10 cellular contexts compared by ENCODE assay signal in genomic region chr2:165470351-165470750, GRCh38. TPM values are rescaled to one million over a fixed set of nuclear protein-coding genes. Genes with fewer than 3 reads are reported as not detected.
DNase-seq lines count a peak whose midpoint lies in the region; ATAC-seq and TF ChIP-seq lines count a peak whose summit lies in the region.
"Had no signal": no experiment of that assay in that cellular context is flagged by ENCODE, and none has a peak within 500 bp of the region (broad histone marks: within the 10 kb centered on the region; RNA-seq: fewer than 3 reads in every experiment).

No MANE protein-coding gene starts in this region.

- DNase-seq in DMS53 (lab: John Stamatoyannopoulos, UW) (peak; percentile 19), DMS53 treated with DMSO at 0.1 percent for 48 hours (lab: John Stamatoyannopoulos, UW; ENCODE audit: unreplicated experiment) (no peak), colonic mucosa (no peak), mesenchymal stem cell (no peak), tibial artery (no peak), NCI-H748 treated with DMSO at 0.1 percent for 48 hours (lab: John Stamatoyannopoulos, UW) (no peak), foreskin keratinocyte (no peak)
- no peak for DNase-seq in stimulated activated CD4-positive, alpha-beta T cell treated with anti-CD3 and anti-CD28 coated beads, Interleukin-4, amount 100 ng/mL, for 4 hours
- DNase-seq: activated T-cell treated with anti-CD3 and anti-CD28 coated beads, Interleukin-2, amount 50 U/mL, for 72 hours; NCI-H1417 treated with DMSO at 0.1 percent for 48 hours had no signal

- H3K9me3 ChIP-seq in colonic mucosa, result no peaks in the 10 kb centered on the region
- no peaks in the 10 kb centered on the region for H3K9me3 ChIP-seq in mesenchymal stem cell (ENCODE audit: control insufficient read depth, low read length)
- no peaks in the 10 kb centered on the region for H3K9me3 ChIP-seq in tibial artery

- no peak overlapping the region for H3K23ac ChIP-seq in mesenchymal stem cell (ENCODE audit: low read length in 2 of 2)

- no peak overlapping the region for H2AFZ ChIP-seq in mesenchymal stem cell (ENCODE audit: low read depth, low read length)

- no peak overlapping the region for H2AK5ac ChIP-seq in mesenchymal stem cell (ENCODE audit: low read length, severe bottlenecking)

- H2BK5ac ChIP-seq in mesenchymal stem cell (ENCODE audit: low read depth, low read length, poor library complexity, severe bottlenecking), result no peak overlapping the region

- H2BK120ac ChIP-seq in mesenchymal stem cell (ENCODE audit: low read depth, low read length), result no peak overlapping the region

- no peak overlapping the region for H2BK12ac ChIP-seq in mesenchymal stem cell (ENCODE audit: low read length in 2 of 2)

- H2BK15ac ChIP-seq in mesenchymal stem cell (ENCODE audit: low read depth, poor library complexity, severe bottlenecking), result no peak overlapping the region

- H4K91ac ChIP-seq in mesenchymal stem cell (ENCODE audit: low read length), result no peak overlapping the region

- intact Hi-C loops in colonic mucosa (cut with DNase I), result no loop called here
- intact Hi-C loops in tibial artery (cut with DNase I; ENCODE audit: low total_unique reads), result no loop called here

- H3K4ac ChIP-seq in mesenchymal stem cell (ENCODE audit: low read depth in 1 of 2, low read length in 2 of 2), result no peak overlapping the region

- no peak overlapping the region for H3K14ac ChIP-seq in mesenchymal stem cell (ENCODE audit: low read length in 2 of 2)

- no peak overlapping the region for H3K27ac ChIP-seq in colonic mucosa
- no peak overlapping the region for H3K27ac ChIP-seq in mesenchymal stem cell (ENCODE audit: low read length, poor library complexity, severe bottlenecking)
- no peak overlapping the region for H3K27ac ChIP-seq in tibial artery
- no peak overlapping the region for H3K27ac ChIP-seq in foreskin keratinocyte

- ATAC-seq in foreskin keratinocyte, result no peak
- ATAC-seq: activated T-cell treated with anti-CD3 and anti-CD28 coated beads, Interleukin-2, amount 50 U/mL, for 72 hours had no signal

- no peak overlapping the region for H3K9ac ChIP-seq in colonic mucosa (ENCODE audit: low read depth in 2 of 2, low read length in 2 of 2)
- peak overlapping the region; percentile 84 for H3K9ac ChIP-seq in mesenchymal stem cell (ENCODE audit: low read length)

- no peak for TF ChIP-seq CTCF in colonic mucosa (IDR thresholded peaks at IDR 0.05)
- TF ChIP-seq CTCF in tibial artery (IDR thresholded peaks at IDR 0.05), result no peak
- TF ChIP-seq CTCF in foreskin keratinocyte (conservative IDR thresholded peaks at IDR 0.05), result no peak

- H3K4me2 ChIP-seq in mesenchymal stem cell (ENCODE audit: low read length, poor library complexity, severe bottlenecking), result no peak overlapping the region

- peak overlapping the region; percentile 40 for H3K4me3 ChIP-seq in colonic mucosa
- peak overlapping the region in 1 of 2 experiments; percentile 77 for H3K4me3 ChIP-seq in mesenchymal stem cell (ENCODE audit: insufficient read depth in 1 of 2, low read depth in 1 of 2, low read length in 2 of 2)
- H3K4me3 ChIP-seq in tibial artery, result peak overlapping the region; percentile 47 to 53

- H3K79me1 ChIP-seq in mesenchymal stem cell (replicated peaks; ENCODE audit: low read length, poor library complexity, severe bottlenecking), result peaks cover 3% of the 10 kb centered on the region

- H3K4me1 ChIP-seq in colonic mucosa (no peaks in the 10 kb centered on the region), mesenchymal stem cell (ENCODE audit: control insufficient read depth, insufficient read depth, low read depth, low read length) (no peaks in the 10 kb centered on the region), tibial artery (peaks cover 0 to 14% (median 0%) of the 10 kb centered on the region in 4 donors), foreskin keratinocyte (peaks cover 3% of the 10 kb centered on the region)

- H4K8ac ChIP-seq in mesenchymal stem cell (ENCODE audit: low read length), result no peak overlapping the region

- no peak overlapping the region for H3K18ac ChIP-seq in mesenchymal stem cell (ENCODE audit: low read depth in 1 of 2, low read length in 2 of 2)

- no peaks in the 10 kb centered on the region for H3K27me3 ChIP-seq in colonic mucosa
- no peaks in the 10 kb centered on the region for H3K27me3 ChIP-seq in mesenchymal stem cell (ENCODE audit: control insufficient read depth in 1 of 2, insufficient read depth in 1 of 2, low read length in 2 of 2)
- no peaks in the 10 kb centered on the region for H3K27me3 ChIP-seq in tibial artery
- no peaks in the 10 kb centered on the region for H3K27me3 ChIP-seq in foreskin keratinocyte

- H3K36me3 ChIP-seq in colonic mucosa (no peaks in the 10 kb centered on the region), mesenchymal stem cell (ENCODE audit: control insufficient read depth in 1 of 2, insufficient read depth in 2 of 2, low read depth in 1 of 2, low read length in 2 of 2) (no peaks in the 10 kb centered on the region), tibial artery (no peaks in the 10 kb centered on the region)

RNA-seq across cellular contexts. Expression of gene CSRNP3, which starts 0.9 kb away (rescaled TPM):
- total RNA-seq in colonic mucosa (1 to 10 TPM; 1.5 to 2.0 TPM), foreskin keratinocyte (1.0 and 1.5 TPM in 2 replicates)
- 1.5 TPM for polyA plus RNA-seq in mesenchymal stem cell (2013, experiment 1 of 2)
- polyA plus RNA-seq in mesenchymal stem cell (2013, experiment 2 of 2), result 1.6 TPM
- polyA plus RNA-seq in foreskin keratinocyte, result 0.57 TPM in 2 replicates
- total RNA-seq: activated T-cell treated with anti-CD3 and anti-CD28 coated beads, Interleukin-2, amount 50 U/mL, for 72 hours had no signal
